Comparison of ENCODE assay signal across 19 cellular contexts in the genomic region with DNA sequence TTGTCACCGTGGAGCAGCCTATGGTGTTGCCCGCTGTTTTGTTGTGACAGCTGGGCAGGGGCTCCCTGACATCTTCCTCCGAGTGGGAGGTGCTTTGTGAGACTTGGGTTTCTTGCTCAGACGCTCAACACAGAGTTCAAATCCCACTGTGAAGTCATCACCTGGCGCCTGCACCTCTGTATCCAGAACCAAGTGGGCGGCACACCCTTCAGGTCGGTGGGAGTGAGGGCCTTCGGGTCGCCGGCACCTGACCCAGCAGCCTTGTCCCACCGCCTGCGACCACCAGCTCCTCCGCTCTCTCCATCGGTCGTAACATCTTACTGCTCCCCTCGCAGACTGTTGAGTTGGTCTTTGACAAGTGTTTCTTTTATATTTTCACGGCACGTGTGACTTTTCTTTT.
"Had no signal": no experiment of that assay in that cellular context is flagged by ENCODE, and none has a peak within 500 bp of the region (broad histone marks: within the 10 kb centered on the region; RNA-seq: fewer than 3 reads in every experiment).

No MANE protein-coding gene starts in this region.

- H3K36me3 Mint-ChIP-seq: natural killer cell had no signal

- H3K27ac ChIP-seq: body of pancreas, upper lobe of left lung had no signal

- H3K4me1 Mint-ChIP-seq: natural killer cell had no signal

- H3K4me3 ChIP-seq: body of pancreas, upper lobe of left lung had no signal

- H3K4me3 Mint-ChIP-seq: activated CD8-positive, alpha-beta T cell treated with anti-CD3 and anti-CD28 coated beads, Interleukin-2, amount 10 ng/mL, durations not matched to agents 7 days and 5 days; activated naive CD4-positive, alpha-beta T cell treated with anti-CD3 and anti-CD28 coated beads, Interleukin-2, amount 50 U/mL, for 24 hours; memory B cell; natural killer cell had no signal

- H3K27ac Mint-ChIP-seq: activated CD8-positive, alpha-beta T cell treated with anti-CD3 and anti-CD28 coated beads, Interleukin-2, amount 10 ng/mL, durations not matched to agents 7 days and 5 days; activated naive CD4-positive, alpha-beta T cell treated with anti-CD3 and anti-CD28 coated beads, Interleukin-2, amount 50 U/mL, for 24 hours; activated T-helper 2 cell treated with anti-CD3 and anti-CD28 coated beads, Interferon-gamma antibody, Interleukin-2, Interleukin-4, amounts not matched to agents 10 μg/mL and 5 μg/mL and 100 μg/mL, durations not matched to agents 14 hours and 24 hours and 36 hours; memory B cell; natural killer cell had no signal

- H3K9me3 Mint-ChIP-seq: activated naive CD4-positive, alpha-beta T cell treated with anti-CD3 and anti-CD28 coated beads, Interleukin-2, amount 50 U/mL, for 24 hours; activated T-helper 2 cell treated with anti-CD3 and anti-CD28 coated beads, Interferon-gamma antibody, Interleukin-2, Interleukin-4, amounts not matched to agents 10 μg/mL and 5 μg/mL and 100 μg/mL, durations not matched to agents 14 hours and 24 hours and 36 hours; natural killer cell had no signal

- H3K9me3 ChIP-seq: body of pancreas, upper lobe of left lung had no signal

- ATAC-seq: activated CD8-positive, alpha-beta T cell treated with anti-CD3 and anti-CD28 coated beads, Interleukin-2, amount 10 ng/mL, durations not matched to agents 7 days and 5 days; body of pancreas; left ventricle myocardium superior; natural killer cell; stimulated activated naive CD8-positive, alpha-beta T cell treated with anti-CD3 and anti-CD28 coated beads, Interleukin-15, Interleukin-2, amounts not matched to agents 100 U/mL and 50 U/mL, for 24 hours had no signal

- DNase-seq: activated CD4-positive, alpha-beta T cell treated with anti-CD3 and anti-CD28 coated beads for 4 hours; activated CD8-positive, alpha-beta T cell treated with anti-CD3 and anti-CD28 coated beads, Interleukin-2, amount 10 ng/mL, durations not matched to agents 7 days and 5 days; activated T-cell treated with anti-CD3 and anti-CD28 coated beads for 4 hours; amniotic stem cell; body of pancreas; central memory CD4-positive, alpha-beta T cell; cortex of kidney; effector CD8-positive, alpha-beta T cell; foreskin fibroblast; hippocampal formation; left ventricle myocardium superior; natural killer cell; stimulated activated CD4-positive, alpha-beta T cell treated with anti-CD3 and anti-CD28 coated beads, Interleukin-15, amount 100 ng/mL, for 24 hours; stimulated activated CD4-positive, alpha-beta T cell treated with anti-CD3 and anti-CD28 coated beads, Interleukin-4, amount 100 ng/mL, for 1 hour; stimulated activated naive CD8-positive, alpha-beta T cell treated with anti-CD3 and anti-CD28 coated beads, Interleukin-15, Interleukin-2, amounts not matched to agents 100 U/mL and 50 U/mL, for 24 hours had no signal

- H3K27me3 ChIP-seq: body of pancreas, upper lobe of left lung had no signal

- H3K36me3 ChIP-seq: upper lobe of left lung had no signal
